Comparison of ENCODE assay signal across 24 cellular contexts in the genomic region with DNA sequence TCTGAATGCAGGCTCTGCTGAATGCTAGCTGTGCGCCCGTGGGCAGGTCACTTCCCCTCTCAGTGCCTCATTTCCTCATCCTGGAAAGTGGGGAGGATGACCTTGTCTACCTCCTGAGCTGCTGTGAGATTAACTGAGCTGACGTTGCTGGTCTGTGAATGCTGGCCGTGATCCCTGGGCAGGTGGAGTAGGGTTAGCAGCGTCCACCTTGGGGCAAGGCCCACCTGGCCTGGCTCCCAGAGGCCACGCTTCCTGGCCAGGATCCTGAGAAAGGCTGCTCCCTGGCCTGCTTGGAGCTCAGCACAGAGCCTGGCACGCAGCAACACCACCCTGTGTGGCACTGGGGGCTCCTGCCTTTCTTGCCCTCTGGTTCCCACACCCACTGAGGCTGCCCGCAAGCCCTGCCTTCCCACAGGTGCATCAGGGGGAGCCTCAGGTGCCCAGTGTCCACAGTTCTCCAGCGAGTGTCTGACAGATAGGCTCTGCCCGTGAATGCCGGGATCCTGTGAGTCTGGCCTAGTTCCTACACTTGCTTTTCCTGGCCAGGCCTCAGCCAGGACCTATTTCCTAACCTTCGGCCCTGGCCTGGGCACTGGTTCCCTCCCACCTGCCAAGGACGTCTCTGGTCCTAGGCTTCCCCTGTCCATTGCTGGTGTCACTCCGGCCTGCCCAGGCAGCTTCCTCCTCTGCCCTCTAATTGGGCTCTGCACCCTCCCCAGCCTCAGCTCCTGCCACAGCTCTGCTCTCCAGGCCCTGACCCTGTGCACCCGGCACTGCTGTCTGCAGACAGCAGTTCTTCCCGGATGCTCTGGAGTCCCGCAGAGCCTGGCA. TPM values are rescaled to one million over a fixed set of nuclear protein-coding genes. Genes with fewer than 3 reads are reported as not detected.
DNase-seq lines count a peak whose midpoint lies in the region; ATAC-seq and TF ChIP-seq lines count a peak whose summit lies in the region.
"Had no signal": no experiment of that assay in that cellular context is flagged by ENCODE, and none has a peak within 500 bp of the region (broad histone marks: within the 10 kb centered on the region; RNA-seq: fewer than 3 reads in every experiment).

No MANE protein-coding gene starts in this region.

- DNase-seq in Right ventricle myocardium inferior (ENCODE audit: missing footprints) (peak; percentile 60), right atrium auricular region (ENCODE audit: low spot score) (no peak), coronary artery (ENCODE audit: low spot score) (peak; percentile 64), left lobe of liver (ENCODE audit: low spot score) (peak; percentile 97), thyroid gland (no peak), GM20000 (ENCODE audit: low spot score) (no peak), NCI-H2196 treated with DMSO at 0.1 percent for 48 hours (lab: John Stamatoyannopoulos, UW; ENCODE audit: unreplicated experiment) (no peak)
- DNase-seq: activated CD4-positive, alpha-beta T cell treated with anti-CD3 and anti-CD28 coated beads, Interleukin-2, amount 50 U/mL, for 1 hour; activated CD8-positive, alpha-beta memory T cell treated with anti-CD3 and anti-CD28 coated beads, Interleukin-2, amount 50 U/mL, for 4 hours; activated effector memory CD4-positive, alpha-beta T cell treated with Interleukin-2 at 50 U/mL for 16 hours; activated naive CD8-positive, alpha-beta T cell treated with anti-CD3 and anti-CD28 coated beads, Interleukin-2, amount 50 U/mL, for 24 hours; foreskin keratinocyte; GDM1; GM23248; NCI-H2171 treated with DMSO at 0.1 percent for 48 hours; NCI-H69; retina had no signal

- no peak for TF ChIP-seq CTCF in right atrium auricular region (IDR thresholded peaks at IDR 0.05)
- no peak for TF ChIP-seq CTCF in coronary artery (IDR thresholded peaks at IDR 0.05)
- TF ChIP-seq CTCF in thyroid gland (IDR thresholded peaks at IDR 0.05): no peak
- TF ChIP-seq CTCF in GM20000 (IDR thresholded peaks at IDR 0.05; ENCODE audit: extremely low read depth, missing control alignments): no peak

- H3K4me1 ChIP-seq in right atrium auricular region: peaks cover 0 to 23% of the 10 kb centered on the region in 2 donors
- peaks cover 0 to 27% of the 10 kb centered on the region in 2 donors for H3K4me1 ChIP-seq in thyroid gland
- H3K4me1 ChIP-seq: foreskin keratinocyte had no signal

- H3K36me3 ChIP-seq in right atrium auricular region (no peaks in the 10 kb centered on the region), thyroid gland (no peaks in the 10 kb centered on the region)
- H3K36me3 ChIP-seq: neutrophil had no signal

- H3K4me3 ChIP-seq in right atrium auricular region (no peak overlapping the region), coronary artery (no peak overlapping the region), thyroid gland (replicated peaks in 1 of 3) (no peak overlapping the region)
- H3K4me3 ChIP-seq: GM23248 had no signal

- intact Hi-C loops in Right ventricle myocardium inferior (cut with DNase I): no loop called here
- intact Hi-C loops in thyroid gland (cut with DNase I): no loop called here

- no peaks in the 10 kb centered on the region for H3K27me3 ChIP-seq in right atrium auricular region
- H3K27me3 ChIP-seq in thyroid gland: no peaks in the 10 kb centered on the region

- H3K27ac ChIP-seq in right atrium auricular region: no peak overlapping the region
- peak overlapping the region in 1 of 2 donors; percentile 35 for H3K27ac ChIP-seq in coronary artery
- H3K27ac ChIP-seq in thyroid gland: peak overlapping the region in 2 of 3 donors; percentile 39 to 41
- H3K27ac ChIP-seq: foreskin keratinocyte, GM23248, neutrophil, VCaP had no signal

- WGBS in thyroid gland, 2 donors: 64 to 83% methylated on average over 9 to 14 of the region's 17 CpGs

- no peak for TF ChIP-seq POLR2A in thyroid gland (IDR thresholded peaks at IDR 0.05)

- H3K9me3 ChIP-seq in right atrium auricular region: no peaks in the 10 kb centered on the region
- no peaks in the 10 kb centered on the region for H3K9me3 ChIP-seq in thyroid gland
- H3K9me3 ChIP-seq: neutrophil had no signal

- ATAC-seq in Right ventricle myocardium inferior (peak; percentile 12), left lobe of liver (peak; percentile 71), GM21737 (IDR thresholded peaks at IDR 0.05; ENCODE audit: unreplicated experiment) (no peak)
- ATAC-seq: activated naive CD8-positive, alpha-beta T cell treated with anti-CD3 and anti-CD28 coated beads, Interleukin-2, amount 50 U/mL, for 24 hours; foreskin keratinocyte had no signal

RNA-seq across cellular contexts. Expression of gene TDRD9, which starts 37.2 kb away (rescaled TPM):
- 2.5 TPM for total RNA-seq in Right ventricle myocardium inferior
- 10 to 100 TPM in 1 of 2 donors, 1 to 10 TPM in 1; 8.6 to 20.8 TPM for total RNA-seq in right atrium auricular region
- total RNA-seq in left lobe of liver: 0.75 TPM
- 10 to 100 TPM; 27.4 to 85.1 (median 50.0) TPM for total RNA-seq in thyroid gland
- total RNA-seq: GM23248, M059J had no signal

RNA-seq across cellular contexts. Expression of gene PPP1R13B, which starts 43.7 kb away (rescaled TPM):
- total RNA-seq in Right ventricle myocardium inferior: 101 TPM
- total RNA-seq in right atrium auricular region: 10 to 100 TPM; 45.7 to 47.8 TPM
- total RNA-seq in left lobe of liver: 15.3 TPM
- total RNA-seq in thyroid gland: 100 to 1,000 TPM in 1 of 4 donors, 10 to 100 TPM in 3; 77.0 to 131 (median 81.8) TPM

RNA-seq across cellular contexts. Expression of gene RD3L, which starts 51.3 kb away (rescaled TPM):
- total RNA-seq in Right ventricle myocardium inferior (25.1 TPM), right atrium auricular region (10 to 100 TPM in 1 of 2 donors, 1 to 10 TPM in 1; 7.6 to 25.2 TPM), left lobe of liver (not detected), thyroid gland (not detected)
- total RNA-seq: epithelial cell of proximal tubule, foreskin keratinocyte, GM23248, kidney epithelial cell, M059J, subcutaneous adipose tissue had no signal

Comparison
In these comparisons a context has a peak if more than half of its experiments do, and no peak if none do; other contexts are left out.
1. DNase-seq: peak in Right ventricle myocardium inferior (single experiment), coronary artery (single experiment) and left lobe of liver (single experiment); none in right atrium auricular region (single experiment), thyroid gland (0 of 2), GM20000 (single experiment) and NCI-H2196 treated with DMSO at 0.1 percent for 48 hours (single experiment).
2. H3K27ac ChIP-seq: peak in thyroid gland (2 of 3); none in right atrium auricular region (0 of 2).